Comparison of ENCODE assay signal across 25 cellular contexts in the genomic region with DNA sequence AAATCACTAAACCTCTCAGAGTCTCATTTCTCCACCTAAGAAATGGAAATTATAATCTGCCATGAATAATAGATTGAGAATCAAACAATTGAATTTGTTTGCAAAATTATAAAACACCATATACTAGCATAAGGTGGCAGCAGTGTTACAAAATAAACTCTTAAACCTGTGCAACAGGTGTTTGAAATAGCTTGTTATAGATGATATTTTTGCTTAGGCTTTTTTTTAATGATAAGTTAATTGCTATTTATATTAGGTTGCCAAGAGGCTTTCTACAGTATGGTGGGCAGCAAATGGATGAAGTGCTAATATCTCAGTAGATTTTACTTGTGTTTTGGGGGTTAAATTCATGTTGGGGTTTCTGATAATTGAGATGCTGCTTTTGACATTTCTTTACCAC.
"Had no signal": no experiment of that assay in that cellular context is flagged by ENCODE, and none has a peak within 500 bp of the region (broad histone marks: within the 10 kb centered on the region; RNA-seq: fewer than 3 reads in every experiment).

No MANE protein-coding gene starts in this region.

- H3K9me3 Mint-ChIP-seq: activated CD4-positive, alpha-beta memory T cell treated with anti-CD3 and anti-CD28 coated beads for 36 hours; activated naive CD4-positive, alpha-beta T cell treated with anti-CD3 and anti-CD28 coated beads, Interleukin-2, amount 10 ng/mL, durations not matched to agents 7 days and 5 days; activated T-cell treated with anti-CD3 and anti-CD28 coated beads, Interleukin-2, amount 50 U/mL, for 24 hours; central memory CD8-positive, alpha-beta T cell; dendritic cell treated with granulocyte-macrophage colony-stimulating factor and Interleukin-4, amounts not matched to agents 40 ng/mL and 50 ng/mL, for 4 days; endodermal cell; natural killer cell treated with Interleukin-12 subunit alpha and Interleukin-12 subunit beta and Interleukin-15 and Interleukin-18, amount 100 ng/mL, for 72 hours; stimulated activated naive CD8-positive, alpha-beta T cell treated with anti-CD3 and anti-CD28 coated beads, Interleukin-15, amount 100 ng/mL, for 72 hours; type B pancreatic cell had no signal

- H3K4me3 ChIP-seq: esophagus squamous epithelium, left ventricle myocardium inferior, lung, mucosa of descending colon, right lobe of liver, skin epidermis, uterus had no signal

- DNase-seq: activated CD4-positive, alpha-beta memory T cell treated with anti-CD3 and anti-CD28 coated beads for 36 hours; activated CD4-positive, alpha-beta T cell treated with anti-CD3 and anti-CD28 coated beads for 4 hours; activated CD8-positive, alpha-beta memory T cell treated with anti-CD3 and anti-CD28 coated beads, Interleukin-2, amount 50 U/mL, for 48 hours; activated gamma-delta T cell; activated naive CD4-positive, alpha-beta T cell treated with anti-CD3 and anti-CD28 coated beads, Interleukin-2, amount 10 ng/mL, durations not matched to agents 7 days and 5 days; activated T-cell treated with anti-CD3 and anti-CD28 coated beads, Interleukin-2, amount 50 U/mL, for 24 hours; endodermal cell; esophagus squamous epithelium; foreskin melanocyte; glutamatergic neuron; left ventricle myocardium inferior; mesendoderm; mucosa of descending colon; right lobe of liver; stimulated activated CD4-positive, alpha-beta T cell treated with anti-CD3 and anti-CD28 coated beads, Interleukin-12 subunit alpha, Interleukin-12 subunit beta, amount 100 ng/mL, for 4 hours; stimulated activated CD4-positive, alpha-beta T cell treated with anti-CD3 and anti-CD28 coated beads, Interleukin-4, amount 100 ng/mL, for 1 hour; stimulated activated naive CD8-positive, alpha-beta T cell treated with anti-CD3 and anti-CD28 coated beads, Interleukin-15, amount 100 ng/mL, for 72 hours; substantia nigra; uterus had no signal

- H3K4me3 Mint-ChIP-seq: activated CD4-positive, alpha-beta memory T cell treated with anti-CD3 and anti-CD28 coated beads for 36 hours; activated naive CD4-positive, alpha-beta T cell treated with anti-CD3 and anti-CD28 coated beads, Interleukin-2, amount 10 ng/mL, durations not matched to agents 7 days and 5 days; activated T-cell treated with anti-CD3 and anti-CD28 coated beads, Interleukin-2, amount 50 U/mL, for 24 hours; central memory CD8-positive, alpha-beta T cell; dendritic cell treated with granulocyte-macrophage colony-stimulating factor and Interleukin-4, amounts not matched to agents 40 ng/mL and 50 ng/mL, for 4 days; endodermal cell; natural killer cell treated with Interleukin-12 subunit alpha and Interleukin-12 subunit beta and Interleukin-15 and Interleukin-18, amount 100 ng/mL, for 72 hours; stimulated activated naive CD8-positive, alpha-beta T cell treated with anti-CD3 and anti-CD28 coated beads, Interleukin-15, amount 100 ng/mL, for 72 hours; type B pancreatic cell had no signal

- H3K27ac ChIP-seq: left ventricle myocardium inferior, right lobe of liver, skin epidermis had no signal

- H3K9me3 ChIP-seq: esophagus squamous epithelium, left ventricle myocardium inferior, mucosa of descending colon, right lobe of liver, uterus had no signal

- H3K4me1 ChIP-seq: right lobe of liver had no signal

- H3K4me1 Mint-ChIP-seq: activated naive CD4-positive, alpha-beta T cell treated with anti-CD3 and anti-CD28 coated beads, Interleukin-2, amount 10 ng/mL, durations not matched to agents 7 days and 5 days had no signal

- H3K27me3 Mint-ChIP-seq: activated CD4-positive, alpha-beta memory T cell treated with anti-CD3 and anti-CD28 coated beads for 36 hours; activated naive CD4-positive, alpha-beta T cell treated with anti-CD3 and anti-CD28 coated beads, Interleukin-2, amount 10 ng/mL, durations not matched to agents 7 days and 5 days; activated T-cell treated with anti-CD3 and anti-CD28 coated beads, Interleukin-2, amount 50 U/mL, for 24 hours; central memory CD8-positive, alpha-beta T cell; dendritic cell treated with granulocyte-macrophage colony-stimulating factor and Interleukin-4, amounts not matched to agents 40 ng/mL and 50 ng/mL, for 4 days; natural killer cell treated with Interleukin-12 subunit alpha and Interleukin-12 subunit beta and Interleukin-15 and Interleukin-18, amount 100 ng/mL, for 72 hours; stimulated activated naive CD8-positive, alpha-beta T cell treated with anti-CD3 and anti-CD28 coated beads, Interleukin-15, amount 100 ng/mL, for 72 hours; type B pancreatic cell had no signal

- H3K27ac Mint-ChIP-seq: activated CD4-positive, alpha-beta memory T cell treated with anti-CD3 and anti-CD28 coated beads for 36 hours; activated naive CD4-positive, alpha-beta T cell treated with anti-CD3 and anti-CD28 coated beads, Interleukin-2, amount 10 ng/mL, durations not matched to agents 7 days and 5 days; activated T-cell treated with anti-CD3 and anti-CD28 coated beads, Interleukin-2, amount 50 U/mL, for 24 hours; dendritic cell treated with granulocyte-macrophage colony-stimulating factor and Interleukin-4, amounts not matched to agents 40 ng/mL and 50 ng/mL, for 4 days; natural killer cell treated with Interleukin-12 subunit alpha and Interleukin-12 subunit beta and Interleukin-15 and Interleukin-18, amount 100 ng/mL, for 72 hours; stimulated activated naive CD8-positive, alpha-beta T cell treated with anti-CD3 and anti-CD28 coated beads, Interleukin-15, amount 100 ng/mL, for 72 hours; type B pancreatic cell had no signal

- ATAC-seq: mucosa of descending colon; natural killer cell treated with Interleukin-12 subunit alpha and Interleukin-12 subunit beta and Interleukin-15 and Interleukin-18, amount 100 ng/mL, for 72 hours; right lobe of liver; stimulated activated naive CD8-positive, alpha-beta T cell treated with anti-CD3 and anti-CD28 coated beads, Interleukin-15, amount 100 ng/mL, for 72 hours had no signal

- H3K36me3 ChIP-seq: uterus had no signal
